Comparison of ENCODE assay signal across 12 cellular contexts in genomic region chr17:19409509-19409908, GRCh38. TPM values are rescaled to one million over a fixed set of nuclear protein-coding genes. Genes with fewer than 3 reads are reported as not detected.
DNase-seq lines count a peak whose midpoint lies in the region; ATAC-seq and TF ChIP-seq lines count a peak whose summit lies in the region.
"Had no signal": no experiment of that assay in that cellular context is flagged by ENCODE, and none has a peak within 500 bp of the region (broad histone marks: within the 10 kb centered on the region; RNA-seq: fewer than 3 reads in every experiment).

No MANE protein-coding gene starts in this region.

- H3K9me3 Mint-ChIP-seq in CD8-positive, alpha-beta T cell: no peaks in the 10 kb centered on the region
- H3K9me3 Mint-ChIP-seq: GM23338 had no signal

- H3K36me3 Mint-ChIP-seq in CD8-positive, alpha-beta T cell: no peaks in the 10 kb centered on the region

- no peak for ATAC-seq in CD8-positive, alpha-beta T cell
- ATAC-seq: GM23338 had no signal

- no peaks in the 10 kb centered on the region for H3K36me3 ChIP-seq in CD8-positive, alpha-beta T cell (ENCODE audit: insufficient read depth, low read length)
- H3K36me3 ChIP-seq: BLaER1 had no signal

- POLR2A ChIA-PET in CD8-positive, alpha-beta T cell (lab: Charles Lee): no interaction called here

- H3K4me3 ChIP-seq in fibroblast of the aortic adventitia (ENCODE audit: low read depth, low read length): no peak overlapping the region
- H3K4me3 ChIP-seq in CD8-positive, alpha-beta T cell (ENCODE audit: low read depth, low read length): no peak overlapping the region
- H3K4me3 ChIP-seq: BLaER1, GM23338 had no signal

- no peaks in the 10 kb centered on the region for H3K4me1 Mint-ChIP-seq in CD8-positive, alpha-beta T cell (ENCODE audit: low read depth)

- no peak for TF ChIP-seq CTCF in fibroblast of the aortic adventitia (IDR thresholded peaks at IDR 0.05; ENCODE audit: insufficient read depth, low read length)
- no peak for TF ChIP-seq CTCF in CD8-positive, alpha-beta T cell (IDR thresholded peaks at IDR 0.05)

- intact Hi-C loops in CD8-positive, alpha-beta T cell (cut with DNase I, micrococcal nuclease): no loop called here

- DNase-seq in stimulated activated CD4-positive, alpha-beta T cell treated with anti-CD3 and anti-CD28 coated beads, Interleukin-15, amount 100 ng/mL, for 24 hours: peak; percentile 33
- DNase-seq in stimulated activated CD4-positive, alpha-beta T cell treated with anti-CD3 and anti-CD28 coated beads, Interleukin-4, amount 100 ng/mL, for 1 hour: no peak
- DNase-seq in SW480 (ENCODE audit: low spot score) (peak; percentile 55), fibroblast of the aortic adventitia (ENCODE audit: low read depth) (peak; percentile 48), smooth muscle cell of the brain vasculature (ENCODE audit: low read depth, low spot score) (peak; percentile 57), substantia nigra (lab: John Stamatoyannopoulos, UW) (no peak)
- no peak for DNase-seq in CD8-positive, alpha-beta T cell
- no peak for DNase-seq in central memory CD4-positive, alpha-beta T cell
- DNase-seq: activated naive CD4-positive, alpha-beta T cell treated with anti-CD3 and anti-CD28 coated beads, Interleukin-2, amount 50 U/mL, for 16 hours; SIG-M5 had no signal

- H3K9me3 ChIP-seq in CD8-positive, alpha-beta T cell (ENCODE audit: low read length): no peaks in the 10 kb centered on the region
- H3K9me3 ChIP-seq: BLaER1 had no signal

- H3K4me1 ChIP-seq in CD8-positive, alpha-beta T cell (ENCODE audit: insufficient read depth, low read length): no peaks in the 10 kb centered on the region
- H3K4me1 ChIP-seq: BLaER1 had no signal

- no peak overlapping the region for H3K27ac Mint-ChIP-seq in CD8-positive, alpha-beta T cell
- H3K27ac Mint-ChIP-seq: GM23338 had no signal

- H3K4me3 Mint-ChIP-seq in CD8-positive, alpha-beta T cell: no peak overlapping the region
- H3K4me3 Mint-ChIP-seq: GM23338 had no signal

- CTCF ChIA-PET in CD8-positive, alpha-beta T cell (lab: Charles Lee): interaction anchor here (1.4 kb wide), 1 partner anchor 37 kb away, joined by 5 read pairs; no protein-coding TSS in a partner anchor

- H3K27me3 ChIP-seq in CD8-positive, alpha-beta T cell (ENCODE audit: insufficient read depth, low read length): no peaks in the 10 kb centered on the region
- H3K27me3 ChIP-seq: BLaER1 had no signal

- H3K27ac ChIP-seq in substantia nigra (ENCODE audit: low read depth, low read length, poor library complexity, severe bottlenecking): no peak overlapping the region
- no peak overlapping the region for H3K27ac ChIP-seq in CD8-positive, alpha-beta T cell (ENCODE audit: low read depth, low read length)
- H3K27ac ChIP-seq: BLaER1 had no signal

- H3K27me3 Mint-ChIP-seq in CD8-positive, alpha-beta T cell (ENCODE audit: low read depth): peaks cover 3% of the 10 kb centered on the region

RNA-seq across cellular contexts. Expression of gene RNF112, which starts 1.5 kb away (rescaled TPM):
- total RNA-seq in fibroblast of the aortic adventitia (ENCODE audit: low replicate concordance): 0.36 and 2.3 TPM in 2 replicates
- total RNA-seq in CD8-positive, alpha-beta T cell: under 1 TPM; 0.53 to 0.60 TPM

RNA-seq across cellular contexts. Expression of gene MFAP4, which starts 22.5 kb away (rescaled TPM):
- 20.2 and 89.6 TPM in 2 replicates for total RNA-seq in fibroblast of the aortic adventitia (ENCODE audit: low replicate concordance)
- not detected for total RNA-seq in CD8-positive, alpha-beta T cell

RNA-seq across cellular contexts. Expression of gene MAPK7, which starts 31.2 kb away (rescaled TPM):
- total RNA-seq in fibroblast of the aortic adventitia (ENCODE audit: low replicate concordance): 18.0 and 24.0 TPM in 2 replicates
- 10 to 100 TPM in 1 of 2 experiments, 1 to 10 TPM in 1; 7.0 to 11.1 TPM for total RNA-seq in CD8-positive, alpha-beta T cell

RNA-seq across cellular contexts. Expression of gene B9D1, which starts 47.0 kb away (rescaled TPM):
- 8.2 and 19.9 TPM in 2 replicates for total RNA-seq in fibroblast of the aortic adventitia (ENCODE audit: low replicate concordance)
- under 1 TPM; 0.72 to 0.92 TPM for total RNA-seq in CD8-positive, alpha-beta T cell

Comparison
In these comparisons a context has a peak if more than half of its experiments do, and no peak if none do; other contexts are left out.
1. DNase-seq: peak in stimulated activated CD4-positive, alpha-beta T cell treated with anti-CD3 and anti-CD28 coated beads, Interleukin-15, amount 100 ng/mL, for 24 hours (single experiment), SW480 (single experiment), fibroblast of the aortic adventitia (single experiment) and smooth muscle cell of the brain vasculature (single experiment); none in stimulated activated CD4-positive, alpha-beta T cell treated with anti-CD3 and anti-CD28 coated beads, Interleukin-4, amount 100 ng/mL, for 1 hour (single experiment), substantia nigra (0 of 49), CD8-positive, alpha-beta T cell (0 of 7) and central memory CD4-positive, alpha-beta T cell (single experiment).
2. RNA of gene MFAP4, which starts 22.5 kb away (total RNA-seq): 20.2 to 89.6 TPM in fibroblast of the aortic adventitia; not detected in CD8-positive, alpha-beta T cell; every median in the first group is over 10 times any median in the second.